ENCODE assay signal across 8 cellular contexts in genomic region chr17:47188799-47189731, GRCh38. TPM values are rescaled to one million over a fixed set of nuclear protein-coding genes. Genes with fewer than 3 reads are reported as not detected.
DNase-seq lines count a peak whose midpoint lies in the region; ATAC-seq and TF ChIP-seq lines count a peak whose summit lies in the region.

CDC27 (minus strand) TSS chr17:47189295; CDS start chr17:47189172, 123 bp downstream.

- ATAC-seq in HG03432 (IDR thresholded peaks at IDR 0.05; ENCODE audit: unreplicated experiment) = peak; percentile 92

- peak; percentile 75 for TF ChIP-seq POLR2A in GM19099 (IDR thresholded peaks at IDR 0.05; ENCODE audit: extremely low read depth, insufficient read length, low read depth)

- peak; percentile 98 for DNase-seq in AG20443 (ENCODE audit: low spot score)
- peak; percentile 89 for DNase-seq in NCI-H510A (lab: John Stamatoyannopoulos, UW)
- peak; percentile 99 for DNase-seq in activated CD4-positive, alpha-beta T cell treated with anti-CD3 and anti-CD28 coated beads for 1 hour
- peak; percentile 98 for DNase-seq in cerebellum (ENCODE audit: low spot score)
- peak; percentile 99 for DNase-seq in islet precursor cell
- DNase-seq in stimulated activated CD4-positive, alpha-beta T cell treated with anti-CD3 and anti-CD28 coated beads, Interleukin-12 subunit alpha, Interleukin-12 subunit beta, amount 100 ng/mL, for 48 hours (ENCODE audit: low read depth in 2 of 3, low spot score in 1 of 3) = peak; percentile 99 to 100 (median 100)

RNA-seq across cellular contexts. Expression of gene CDC27, which starts in this region (rescaled TPM):
- 80.0 TPM for total RNA-seq in cerebellum

Comparison
In these comparisons a context has a peak if more than half of its experiments do, and no peak if none do; other contexts are left out.
1. Peak in every context shown above with its lines: DNase-seq and ATAC-seq.